8 cellular contexts compared by ENCODE assay signal in the genomic region with DNA sequence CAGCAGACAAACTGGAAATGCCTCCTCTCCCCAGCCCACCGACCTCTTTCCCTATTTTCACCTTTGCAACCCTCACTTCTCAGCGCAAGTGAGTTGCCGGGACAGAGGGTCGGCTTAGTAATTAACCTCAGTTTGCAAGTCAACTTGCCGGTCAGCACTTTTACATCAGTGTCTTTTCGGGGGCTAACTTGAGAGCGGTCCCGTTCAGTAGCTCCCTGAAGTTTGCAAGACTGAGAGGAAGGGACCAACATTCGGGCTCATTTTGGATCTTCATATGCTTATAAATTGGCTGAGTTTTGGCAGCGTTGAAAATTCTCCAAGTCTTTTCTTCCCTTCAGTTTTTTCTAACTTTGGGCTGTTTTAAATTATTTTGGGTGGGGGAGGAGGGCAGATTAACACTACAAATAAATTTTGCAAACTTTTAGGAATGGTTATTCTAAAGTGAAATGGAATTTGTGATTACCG. TPM values are rescaled to one million over a fixed set of nuclear protein-coding genes. Genes with fewer than 3 reads are reported as not detected.
DNase-seq lines count a peak whose midpoint lies in the region; ATAC-seq and TF ChIP-seq lines count a peak whose summit lies in the region.

No MANE protein-coding gene starts in this region.

- peaks cover 6% of the 10 kb centered on the region for H3K36me3 ChIP-seq in upper lobe of right lung

- TF ChIP-seq CTCF in astrocyte of the spinal cord (IDR thresholded peaks at IDR 0.05; ENCODE audit: low read depth, low read length) (no peak), upper lobe of right lung (IDR thresholded peaks at IDR 0.05) (no peak)

- H3K27ac ChIP-seq in upper lobe of right lung = peak overlapping the region; percentile 95

- ATAC-seq in memory B cell (ENCODE audit: low read depth) = no peak
- no peak for ATAC-seq in upper lobe of right lung
- ATAC-seq in HG03108 (IDR thresholded peaks at IDR 0.05; ENCODE audit: unreplicated experiment) = no peak

- H3K4me1 Mint-ChIP-seq in activated naive CD4-positive, alpha-beta T cell treated with anti-CD3 and anti-CD28 coated beads, Interleukin-2, amount 50 U/mL, for 24 hours = peaks cover 26% of the 10 kb centered on the region
- peaks cover 14% of the 10 kb centered on the region for H3K4me1 Mint-ChIP-seq in memory B cell

- H3K4me3 Mint-ChIP-seq in activated naive CD4-positive, alpha-beta T cell treated with anti-CD3 and anti-CD28 coated beads, Interleukin-2, amount 50 U/mL, for 24 hours = peak overlapping the region; percentile 86
- H3K4me3 Mint-ChIP-seq in memory B cell = peak overlapping the region; percentile 83

- H3K4me3 ChIP-seq in astrocyte of the spinal cord (ENCODE audit: low read depth, low read length) (peak overlapping the region; percentile 84), upper lobe of right lung (peak overlapping the region; percentile 74)

- intact Hi-C loops in upper lobe of right lung (cut with DNase I) = no loop called here

- peak overlapping the region; percentile 74 for H3K27ac Mint-ChIP-seq in activated naive CD4-positive, alpha-beta T cell treated with anti-CD3 and anti-CD28 coated beads, Interleukin-2, amount 50 U/mL, for 24 hours
- peak overlapping the region; percentile 88 for H3K27ac Mint-ChIP-seq in memory B cell

- no peak for DNase-seq in activated naive CD4-positive, alpha-beta T cell treated with Interleukin-2 at 50 U/mL for 16 hours
- DNase-seq in astrocyte of the spinal cord (ENCODE audit: low read depth, low spot score) = no peak
- DNase-seq in memory B cell (ENCODE audit: low spot score in 2 of 2) = no peak
- no peak for DNase-seq in upper lobe of right lung
- no peak for DNase-seq in NCI-H1048 (lab: John Stamatoyannopoulos, UW)
- DNase-seq in DMS153 treated with DMSO at 0.1 percent for 48 hours (lab: John Stamatoyannopoulos, UW; ENCODE audit: unreplicated experiment) = no peak

- H3K4me1 ChIP-seq in upper lobe of right lung = no peaks in the 10 kb centered on the region

- H3K9me3 Mint-ChIP-seq in activated naive CD4-positive, alpha-beta T cell treated with anti-CD3 and anti-CD28 coated beads, Interleukin-2, amount 50 U/mL, for 24 hours = no peaks in the 10 kb centered on the region
- no peaks in the 10 kb centered on the region for H3K9me3 Mint-ChIP-seq in memory B cell

- H3K9me3 ChIP-seq in upper lobe of right lung = no peaks in the 10 kb centered on the region

- H3K27me3 ChIP-seq in upper lobe of right lung = no peaks in the 10 kb centered on the region

- peaks cover 2% of the 10 kb centered on the region for H3K36me3 Mint-ChIP-seq in activated naive CD4-positive, alpha-beta T cell treated with anti-CD3 and anti-CD28 coated beads, Interleukin-2, amount 50 U/mL, for 24 hours
- H3K36me3 Mint-ChIP-seq in memory B cell = peaks cover 2% of the 10 kb centered on the region

- H3K27me3 Mint-ChIP-seq in activated naive CD4-positive, alpha-beta T cell treated with anti-CD3 and anti-CD28 coated beads, Interleukin-2, amount 50 U/mL, for 24 hours = no peaks in the 10 kb centered on the region
- H3K27me3 Mint-ChIP-seq in memory B cell = no peaks in the 10 kb centered on the region

- in situ Hi-C loops in astrocyte of the spinal cord (cut with HindIII; ENCODE audit: low sequenced_read_pairs) = no loop called here

RNA-seq across cellular contexts. Expression of gene BRMS1L, which starts 0.8 kb away (rescaled TPM):
- total RNA-seq in upper lobe of right lung = 7.0 TPM

RNA-seq across cellular contexts. Expression of gene RALGAPA1, which starts 17.9 kb away (rescaled TPM):
- 58.9 TPM for total RNA-seq in upper lobe of right lung
